In the genomic region with DNA sequence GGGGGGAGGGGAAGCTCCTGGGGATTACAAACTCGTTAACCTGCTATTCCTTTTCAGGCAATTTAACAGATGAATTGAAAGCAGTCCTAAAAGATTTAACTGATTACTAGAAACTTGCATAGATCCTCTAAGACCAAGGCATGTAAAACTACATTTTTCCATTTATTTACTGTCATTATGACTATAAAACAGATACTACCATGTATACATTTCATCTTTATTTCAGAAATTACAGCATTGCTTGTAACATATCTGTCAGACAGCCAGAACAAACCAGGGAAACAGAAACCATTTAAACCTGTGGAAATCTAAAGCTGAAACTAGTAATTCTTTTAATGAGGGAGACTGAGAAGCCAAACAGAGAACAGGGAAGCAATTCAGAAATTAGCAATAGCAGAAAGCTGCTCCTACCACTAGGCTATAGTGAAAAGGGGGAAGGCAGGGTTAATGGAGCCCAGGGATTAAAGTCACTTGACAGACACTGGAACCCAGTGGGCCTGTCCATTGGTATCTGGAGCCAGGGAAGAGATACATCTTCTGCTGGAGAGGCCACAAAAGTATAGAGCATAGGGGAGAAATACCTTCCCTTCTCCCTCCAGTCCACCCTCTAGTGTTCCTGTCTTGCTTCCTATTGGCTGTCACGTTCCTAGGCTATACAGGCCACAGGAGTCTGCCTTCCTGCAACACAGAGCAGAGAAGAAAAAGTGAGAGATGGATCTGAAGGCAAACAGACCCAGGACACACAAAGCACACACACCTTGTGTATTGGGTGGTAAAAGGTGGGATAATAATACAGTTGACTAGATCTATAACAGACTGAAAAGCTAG, we compare ENCODE assay signal across 21 cellular contexts.
"Had no signal": no experiment of that assay in that cellular context is flagged by ENCODE, and none has a peak within 500 bp of the region (broad histone marks: within the 10 kb centered on the region; RNA-seq: fewer than 3 reads in every experiment).

No MANE protein-coding gene starts in this region.

- H3K4me1 Mint-ChIP-seq: central memory CD8-positive, alpha-beta T cell had no signal

- H3K9me3 Mint-ChIP-seq: activated CD8-positive, alpha-beta T cell treated with anti-CD3 and anti-CD28 coated beads for 36 hours; activated naive CD4-positive, alpha-beta T cell treated with anti-CD3 and anti-CD28 coated beads, Interleukin-2, amount 10 ng/mL, durations not matched to agents 7 days and 5 days; activated T-cell treated with anti-CD3 and anti-CD28 coated beads, Interleukin-2, amount 50 U/mL, for 24 hours; central memory CD8-positive, alpha-beta T cell; naive B cell had no signal

- H3K4me3 Mint-ChIP-seq: activated CD8-positive, alpha-beta T cell treated with anti-CD3 and anti-CD28 coated beads for 36 hours; activated naive CD4-positive, alpha-beta T cell treated with anti-CD3 and anti-CD28 coated beads, Interleukin-2, amount 10 ng/mL, durations not matched to agents 7 days and 5 days; activated T-cell treated with anti-CD3 and anti-CD28 coated beads, Interleukin-2, amount 50 U/mL, for 24 hours; central memory CD8-positive, alpha-beta T cell; naive B cell; T-helper 17 cell had no signal

- H3K27ac Mint-ChIP-seq: activated CD8-positive, alpha-beta T cell treated with anti-CD3 and anti-CD28 coated beads for 36 hours; activated naive CD4-positive, alpha-beta T cell treated with anti-CD3 and anti-CD28 coated beads, Interleukin-2, amount 10 ng/mL, durations not matched to agents 7 days and 5 days; activated T-cell treated with anti-CD3 and anti-CD28 coated beads, Interleukin-2, amount 50 U/mL, for 24 hours; T-helper 17 cell had no signal

- H3K36me3 ChIP-seq: brain microvascular endothelial cell, colonic mucosa, pancreas, sigmoid colon, tibial nerve had no signal

- H3K4me3 ChIP-seq: colonic mucosa, mucosa of descending colon, pancreas, sigmoid colon, tibial nerve had no signal

- H3K27me3 Mint-ChIP-seq: activated CD8-positive, alpha-beta T cell treated with anti-CD3 and anti-CD28 coated beads for 36 hours; activated T-cell treated with anti-CD3 and anti-CD28 coated beads, Interleukin-2, amount 50 U/mL, for 24 hours; central memory CD8-positive, alpha-beta T cell; naive B cell; T-helper 17 cell had no signal

- DNase-seq: activated CD4-positive, alpha-beta T cell treated with anti-CD3 and anti-CD28 coated beads for 48 hours; activated CD8-positive, alpha-beta T cell treated with anti-CD3 and anti-CD28 coated beads for 36 hours; activated effector memory CD4-positive, alpha-beta T cell treated with Interleukin-2 at 50 U/mL for 16 hours; activated naive CD4-positive, alpha-beta T cell treated with anti-CD3 and anti-CD28 coated beads, Interleukin-2, amount 10 ng/mL, durations not matched to agents 7 days and 5 days; activated T-cell treated with anti-CD3 and anti-CD28 coated beads, Interleukin-2, amount 50 U/mL, for 24 hours; aorta; brain microvascular endothelial cell; colonic mucosa; effector CD8-positive, alpha-beta T cell; left ventricle myocardium superior; mucosa of descending colon; naive B cell; pancreas; sigmoid colon; stimulated activated CD4-positive, alpha-beta T cell treated with anti-CD3 and anti-CD28 coated beads, Interleukin-4, amount 100 ng/mL, for 4 hours; stimulated activated naive CD4-positive, alpha-beta T cell; substantia nigra; T-helper 17 cell had no signal

- H3K9me3 ChIP-seq: colonic mucosa, mucosa of descending colon, pancreas, sigmoid colon had no signal

- H3K27me3 ChIP-seq: brain microvascular endothelial cell, colonic mucosa, pancreas, sigmoid colon, tibial nerve had no signal

- H3K27ac ChIP-seq: brain microvascular endothelial cell, colonic mucosa, pancreas, sigmoid colon, tibial nerve had no signal

- ATAC-seq: activated CD8-positive, alpha-beta T cell treated with anti-CD3 and anti-CD28 coated beads for 36 hours; esophagus mucosa; left ventricle myocardium superior; mucosa of descending colon; pancreas; T-helper 17 cell had no signal

- H3K4me1 ChIP-seq: colonic mucosa, pancreas, sigmoid colon, tibial nerve had no signal
